In genomic region chr11:2927851-2928604, GRCh38 we compare ENCODE assay signal across 8 cellular contexts.
DNase-seq lines count a peak whose midpoint lies in the region; TF ChIP-seq lines count a peak whose summit lies in the region.

No MANE protein-coding gene starts in this region.

- peaks cover 26% of the 10 kb centered on the region for H3K4me1 ChIP-seq in HUES6 (ENCODE audit: control insufficient read depth, insufficient read depth, low read length)

- POLR2A ChIA-PET in AG04449 (lab: Yijun Ruan, JAX): interaction anchor here (0.7 to 2.6 kb wide), 10 partner anchors 8 to 64 kb away, joined by 3 to 16 read pairs (median 12); partner anchors contain the start of gene NAP1L4

- no peaks in the 10 kb centered on the region for H3K9me3 ChIP-seq in HUES6 (ENCODE audit: control insufficient read depth, insufficient read depth, low read depth, low read length)

- H3K27me3 ChIP-seq in HUES6 (ENCODE audit: control insufficient read depth, insufficient read depth, low read length): peaks cover 32% of the 10 kb centered on the region

- H3K9ac ChIP-seq in HUES6 (ENCODE audit: low read length): peak overlapping the region; percentile 81

- H3K36me3 ChIP-seq in HUES6 (ENCODE audit: control insufficient read depth, insufficient read depth, low read length): no peaks in the 10 kb centered on the region

- in situ Hi-C loops in T47D (cut with HindIII; ENCODE audit: low pct_unique_long_range_greater_than_20kb, low sequenced_read_pairs): no loop called here

- H3K4me3 ChIP-seq in AG04449 (ENCODE audit: low read depth, low read length): peak overlapping the region; percentile 77
- peak overlapping the region; percentile 84 for H3K4me3 ChIP-seq in HUES6 (ENCODE audit: low read depth, low read length)

- H3K27ac ChIP-seq in HUES6 (ENCODE audit: low read depth, low read length): no peak overlapping the region; the same call in 1 of the 2 replicates

- CTCF ChIA-PET in AG04449 (lab: Yijun Ruan, JAX): interaction anchor here (0.7 to 3.8 kb wide), 8 partner anchors 15 to 397 kb away, joined by 3 to 25 read pairs (median 9); no protein-coding TSS in a partner anchor

- no peak for TF ChIP-seq CTCF in AG04449 (IDR thresholded peaks at IDR 0.05; ENCODE audit: insufficient read depth, low read length, missing control alignments)

- DNase-seq in AG04449 (ENCODE audit: low read depth, low spot score): no peak
- DNase-seq in T47D (ENCODE audit: low read depth in 1 of 2, low spot score in 1 of 2): peak; percentile 50 to 56
- peak; percentile 58 for DNase-seq in kidney tubule cell (ENCODE audit: low spot score)
- no peak for DNase-seq in activated effector memory CD4-positive, alpha-beta T cell treated with Interleukin-2 at 50 U/mL for 16 hours
- DNase-seq in activated gamma-delta T cell (lab: John Stamatoyannopoulos, UW): no peak
- DNase-seq in NCI-H187 treated with DMSO at 0.1 percent for 48 hours (lab: John Stamatoyannopoulos, UW): no peak
- no peak for DNase-seq in NCI-H1694 (lab: John Stamatoyannopoulos, UW)

Comparison
In these comparisons a context has a peak if more than half of its experiments do, and no peak if none do; other contexts are left out.
1. DNase-seq: peak in T47D (2 of 2) and kidney tubule cell (single experiment); none in AG04449 (single experiment), activated effector memory CD4-positive, alpha-beta T cell treated with Interleukin-2 at 50 U/mL for 16 hours (single experiment), activated gamma-delta T cell (single experiment), NCI-H187 treated with DMSO at 0.1 percent for 48 hours (single experiment) and NCI-H1694 (single experiment).